Comparison of ENCODE assay signal across 21 cellular contexts in genomic region chr12:46519407-46519806, GRCh38.
DNase-seq lines count a peak whose midpoint lies in the region; ATAC-seq, FAIRE-seq and TF ChIP-seq lines count a peak whose summit lies in the region.
"Had no signal": no experiment of that assay in that cellular context is flagged by ENCODE, and none has a peak within 500 bp of the region (broad histone marks: within the 10 kb centered on the region; RNA-seq: fewer than 3 reads in every experiment).

No MANE protein-coding gene starts in this region.

- DNase-seq in T-helper 2 cell treated with Interferon-gamma antibody and Interleukin-4, amounts not matched to agents 5 μg/mL and 100 μg/mL, for 36 hours (ENCODE audit: low spot score): no peak
- DNase-seq in T-helper 2 cell (no peak), Panc1 (ENCODE audit: low read depth, low spot score) (no peak), left kidney (ENCODE audit: low read depth, low spot score) (peak; percentile 26), stomach (no peak), sciatic nerve (ENCODE audit: low spot score) (no peak), kidney (no peak), H4 (ENCODE audit: low spot score) (no peak)
- DNase-seq: 8988T; caudate nucleus; effector memory CD4-positive, alpha-beta T cell; midbrain; MV-4-11; NCI-H2029; pancreas; stimulated activated CD4-positive, alpha-beta T cell treated with anti-CD3 and anti-CD28 coated beads, Interleukin-2, amount 100 ng/mL, for 48 hours; thyroid gland had no signal

- in situ Hi-C loops in Panc1 (cut with HindIII; ENCODE audit: low pct_unique_long_range_greater_than_20kb, low sequenced_read_pairs): no loop called here

- H3K9ac ChIP-seq in kidney (ENCODE audit: low read length in 2 of 2): no peak overlapping the region
- H3K9ac ChIP-seq: BLaER1 treated with 17β-estradiol and CSF1 and Interleukin-3, amounts not matched to agents 10 nM and 100 nM had no signal

- H3K4me1 Mint-ChIP-seq in T-helper 2 cell treated with Interferon-gamma antibody and Interleukin-4, amounts not matched to agents 5 μg/mL and 100 μg/mL, for 36 hours (ENCODE audit: low read depth): peaks cover 75% of the 10 kb centered on the region

- no peak for TF ChIP-seq POLR2A in stomach (IDR thresholded peaks at IDR 0.05)

- POLR2A ChIA-PET in Panc1 (lab: Charles Lee): no interaction called here

- H3K9me3 ChIP-seq in Panc1 (ENCODE audit: control insufficient read depth, insufficient read depth, low read depth, low read length) (peaks cover 16% of the 10 kb centered on the region; the same call in 1 of the 2 replicates), stomach (no peaks in the 10 kb centered on the region), kidney (ENCODE audit: control insufficient read depth in 1 of 2, low read length in 2 of 2) (no peaks in the 10 kb centered on the region)
- H3K9me3 ChIP-seq: pancreas, thyroid gland had no signal

- H3K36me3 ChIP-seq in Panc1 (ENCODE audit: control insufficient read depth, insufficient read depth, low read length) (no peaks in the 10 kb centered on the region), stomach (no peaks in the 10 kb centered on the region), kidney (ENCODE audit: control insufficient read depth in 1 of 2, insufficient read depth in 2 of 2, low read length in 2 of 2) (peaks cover 0 to 3% of the 10 kb centered on the region in 2 donors)
- H3K36me3 ChIP-seq: BLaER1 treated with 17β-estradiol and CSF1 and Interleukin-3, amounts not matched to agents 10 nM and 100 nM; pancreas; thyroid gland had no signal

- BruUV-seq in Panc1 (replicated peaks; lab: Mats Ljungman, UMichigan): no TSS peak

- H3K9me3 Mint-ChIP-seq in T-helper 2 cell treated with Interferon-gamma antibody and Interleukin-4, amounts not matched to agents 5 μg/mL and 100 μg/mL, for 36 hours: peaks cover 5% of the 10 kb centered on the region

- TF ChIP-seq CTCF in Panc1 (IDR thresholded peaks at IDR 0.05): no peak
- TF ChIP-seq CTCF in stomach (IDR thresholded peaks at IDR 0.05): no peak
- no peak for TF ChIP-seq CTCF in kidney (IDR thresholded peaks at IDR 0.05; ENCODE audit: borderline replicate concordance, extremely low read depth, insufficient read depth)

- no peak for FAIRE-seq in kidney (lab: Jason Lieb, UNC)
- FAIRE-seq: GM12892, pancreas had no signal

- WGBS in stomach, 5 donors: 98 to 100% (median 100%) methylated on average over 1 of the region's 1 CpG

- H3K4me1 ChIP-seq in Panc1 (ENCODE audit: control insufficient read depth, insufficient read depth, low read length): peaks cover 6% of the 10 kb centered on the region
- H3K4me1 ChIP-seq in stomach: peaks cover 9 to 50% (median 29%) of the 10 kb centered on the region in 4 donors
- H3K4me1 ChIP-seq in kidney (ENCODE audit: control insufficient read depth in 1 of 2, insufficient read depth in 1 of 2, low read depth in 1 of 2, low read length in 2 of 2): peaks cover 0 to 4% of the 10 kb centered on the region in 2 donors
- H3K4me1 ChIP-seq: pancreas had no signal

- peaks cover 21% of the 10 kb centered on the region for H3K36me3 Mint-ChIP-seq in T-helper 2 cell treated with Interferon-gamma antibody and Interleukin-4, amounts not matched to agents 5 μg/mL and 100 μg/mL, for 36 hours (ENCODE audit: low read depth)
- H3K36me3 Mint-ChIP-seq: WTC11 had no signal

- H3K27me3 ChIP-seq in Panc1 (ENCODE audit: control insufficient read depth, insufficient read depth, low read length) (no peaks in the 10 kb centered on the region), stomach (no peaks in the 10 kb centered on the region)
- H3K27me3 ChIP-seq: BLaER1 treated with 17β-estradiol and CSF1 and Interleukin-3, amounts not matched to agents 10 nM and 100 nM; pancreas; thyroid gland had no signal

- CTCF ChIA-PET in Panc1 (lab: Charles Lee): no interaction called here

- H3K27ac Mint-ChIP-seq in T-helper 2 cell treated with Interferon-gamma antibody and Interleukin-4, amounts not matched to agents 5 μg/mL and 100 μg/mL, for 36 hours: peak overlapping the region; percentile 76
- H3K27ac Mint-ChIP-seq: WTC11 had no signal

- no peak for TF ChIP-seq EP300 in stomach (IDR thresholded peaks at IDR 0.05)

- H3K27me3 Mint-ChIP-seq in T-helper 2 cell treated with Interferon-gamma antibody and Interleukin-4, amounts not matched to agents 5 μg/mL and 100 μg/mL, for 36 hours (ENCODE audit: low read depth): no peaks in the 10 kb centered on the region

- H3K27ac ChIP-seq in Panc1 (ENCODE audit: low read length) (peak overlapping the region; percentile 46; the same call in 1 of the 2 replicates), stomach (peak overlapping the region in 4 of 5 donors; percentile 53 to 77 (median 62)), kidney (ENCODE audit: low read depth in 2 of 2, low read length in 2 of 2) (no peak overlapping the region)
- H3K27ac ChIP-seq: BLaER1 treated with 17β-estradiol and CSF1 and Interleukin-3, amounts not matched to agents 10 nM and 100 nM; pancreas had no signal

- ATAC-seq in Panc1 (no peak), sciatic nerve (no peak)
- ATAC-seq: pancreas, Right ventricle myocardium inferior, WTC11 had no signal

- H3K4me3 ChIP-seq in Panc1 (ENCODE audit: low read depth in 2 of 2, low read length in 2 of 2) (no peak overlapping the region), stomach (no peak overlapping the region), kidney (ENCODE audit: low read length in 2 of 2) (no peak overlapping the region)
- H3K4me3 ChIP-seq: BLaER1 treated with 17β-estradiol and CSF1 and Interleukin-3, amounts not matched to agents 10 nM and 100 nM; pancreas; thyroid gland had no signal

- intact Hi-C loops in Panc1 (cut with micrococcal nuclease; ENCODE audit: unreplicated experiment) (no loop called here), stomach (cut with DNase I; ENCODE audit: low total_unique reads) (no loop called here), sciatic nerve (cut with DNase I) (no loop called here), kidney (cut with DNase I) (no loop called here)

- no peak overlapping the region for H3K4me3 Mint-ChIP-seq in T-helper 2 cell treated with Interferon-gamma antibody and Interleukin-4, amounts not matched to agents 5 μg/mL and 100 μg/mL, for 36 hours
- H3K4me3 Mint-ChIP-seq: WTC11 had no signal

Comparison
In these comparisons a context has a peak if more than half of its experiments do, and no peak if none do; other contexts are left out.
1. H3K27ac ChIP-seq: peak in Panc1 (single experiment) and stomach (4 of 5); none in kidney (0 of 2).